ENCODE assay signal across 18 cellular contexts in genomic region chr6:100426689-100427338, GRCh38. TPM values are rescaled to one million over a fixed set of nuclear protein-coding genes. Genes with fewer than 3 reads are reported as not detected.
DNase-seq lines count a peak whose midpoint lies in the region; ATAC-seq and TF ChIP-seq lines count a peak whose summit lies in the region.
"Had no signal": no experiment of that assay in that cellular context is flagged by ENCODE, and none has a peak within 500 bp of the region (broad histone marks: within the 10 kb centered on the region; RNA-seq: fewer than 3 reads in every experiment).

No MANE protein-coding gene starts in this region.

- H2AFZ ChIP-seq in trophoblast cell (ENCODE audit: insufficient read depth, low read length, poor library complexity), result no peak overlapping the region

- H3K9ac ChIP-seq in trophoblast cell (ENCODE audit: low read length), result no peak overlapping the region
- H3K9ac ChIP-seq: SK-N-SH had no signal

- H3K79me1 ChIP-seq in trophoblast cell (ENCODE audit: low read length), result no peaks in the 10 kb centered on the region

- H4K12ac ChIP-seq in trophoblast cell (ENCODE audit: low read depth, low read length), result no peak overlapping the region

- intact Hi-C loops in psoas muscle (cut with DNase I) (no loop called here), spleen (cut with DNase I; ENCODE audit: low total_unique reads) (no loop called here)

- TF ChIP-seq CTCF in psoas muscle (IDR thresholded peaks at IDR 0.05) (no peak), spleen (IDR thresholded peaks at IDR 0.05 in 8 of 11, conservative IDR thresholded peaks at IDR 0.05 in 3 of 11) (no peak)

- no peak overlapping the region for H3K23ac ChIP-seq in trophoblast cell (ENCODE audit: low read length)

- H3K4me3 ChIP-seq in psoas muscle, result peak overlapping the region; percentile 33
- no peak overlapping the region for H3K4me3 ChIP-seq in spleen
- H3K4me3 ChIP-seq in trophoblast cell (ENCODE audit: low read depth, low read length), result no peak overlapping the region

- peak in 3 of 4 donors; percentile 42 to 67 (median 66) for ATAC-seq in psoas muscle
- ATAC-seq: Right ventricle myocardium inferior had no signal

- H2AK5ac ChIP-seq in trophoblast cell (ENCODE audit: low read length), result no peak overlapping the region

- H2BK120ac ChIP-seq in trophoblast cell (ENCODE audit: insufficient read depth, low read length, poor library complexity), result no peak overlapping the region

- no peak overlapping the region for H3K27ac ChIP-seq in psoas muscle
- no peak overlapping the region for H3K27ac ChIP-seq in spleen
- no peak overlapping the region for H3K27ac ChIP-seq in trophoblast cell (ENCODE audit: low read depth, low read length)

- H3K27me3 ChIP-seq in psoas muscle (ENCODE audit: insufficient read depth in 3 of 3, low read length in 2 of 3) (no peaks in the 10 kb centered on the region), spleen (replicated peaks in 1 of 7) (peaks cover 0 to 13% (median 0%) of the 10 kb centered on the region in 7 donors), trophoblast cell (ENCODE audit: insufficient read depth, low read length) (no peaks in the 10 kb centered on the region)

- no peak overlapping the region for H3K18ac ChIP-seq in trophoblast cell (ENCODE audit: low read length)

- no peak overlapping the region for H3K14ac ChIP-seq in trophoblast cell (ENCODE audit: low read length)

- TF ChIP-seq POLR2A in spleen (IDR thresholded peaks at IDR 0.05), result no peak

- no peaks in the 10 kb centered on the region for H3K36me3 ChIP-seq in psoas muscle (ENCODE audit: insufficient read depth in 1 of 2, low read depth in 1 of 2)
- H3K36me3 ChIP-seq in spleen, result no peaks in the 10 kb centered on the region
- no peaks in the 10 kb centered on the region for H3K36me3 ChIP-seq in trophoblast cell (ENCODE audit: control insufficient read depth in 1 of 2, insufficient read depth in 2 of 2, low read length in 2 of 2)

- no peak overlapping the region for H4K91ac ChIP-seq in trophoblast cell (ENCODE audit: low read depth, low read length)

- H4K8ac ChIP-seq in trophoblast cell (ENCODE audit: low read depth, low read length), result no peak overlapping the region

- no peak overlapping the region for H3K4ac ChIP-seq in trophoblast cell (ENCODE audit: low read depth, low read length)

- H2BK5ac ChIP-seq in trophoblast cell (ENCODE audit: low read depth, low read length, poor library complexity), result no peak overlapping the region

- no peaks in the 10 kb centered on the region for H3K79me2 ChIP-seq in trophoblast cell (ENCODE audit: control insufficient read depth, insufficient read depth, low read length, poor library complexity)

- no peaks in the 10 kb centered on the region for H3K9me3 ChIP-seq in psoas muscle
- no peaks in the 10 kb centered on the region for H3K9me3 ChIP-seq in spleen
- no peaks in the 10 kb centered on the region for H3K9me3 ChIP-seq in trophoblast cell (ENCODE audit: insufficient read depth, low read depth, low read length)
- H3K9me3 ChIP-seq: SK-N-SH had no signal

- 33 to 50% (median 35%) methylated on average over 10 of the region's 10 CpGs for WGBS in psoas muscle, 3 donors
- WGBS in spleen, 5 donors, result 83 to 87% (median 85%) methylated on average over 10 of the region's 10 CpGs
- no CpG with 5 or more reads among the region's 10 CpGs for WGBS in trophoblast cell (ENCODE audit: extremely low coverage, insufficient coverage, insufficient read length)

- no peak overlapping the region for H2BK12ac ChIP-seq in trophoblast cell (ENCODE audit: low read length)

- DNase-seq in GM04504 (ENCODE audit: low read depth), result peak; percentile 8
- peak; percentile 37 for DNase-seq in NCI-H524 treated with DMSO at 0.1 percent for 48 hours (lab: John Stamatoyannopoulos, UW)
- DNase-seq in astrocyte of the hippocampus (ENCODE audit: low read depth, low spot score), result peak; percentile 20
- no peak for DNase-seq in psoas muscle
- no peak for DNase-seq in spleen
- no peak for DNase-seq in NCI-H446 (lab: John Stamatoyannopoulos, UW)
- no peak for DNase-seq in trophoblast cell
- DNase-seq: Calu3; CD4-positive, alpha-beta T cell; DMS79 treated with DMSO at 0.1 percent for 48 hours; GDM1; H7; Karpas-422; NCI-H1436; NCI-H2107; NCI-H446 treated with DMSO at 0.1 percent for 48 hours; SK-N-SH had no signal

- no peak overlapping the region for H3K4me2 ChIP-seq in trophoblast cell (ENCODE audit: low read length)
- H3K4me2 ChIP-seq: SK-N-SH had no signal

- H3K4me1 ChIP-seq in psoas muscle (no peaks in the 10 kb centered on the region), spleen (no peaks in the 10 kb centered on the region), trophoblast cell (ENCODE audit: control insufficient read depth in 1 of 2, insufficient read depth in 2 of 2, low read length in 2 of 2) (no peaks in the 10 kb centered on the region)

RNA-seq across cellular contexts. Expression of gene SIM1, which starts 37.9 kb away (rescaled TPM):
- 10 to 100 TPM in 1 of 4 donors, 1 to 10 TPM in 2, under 1 TPM in 1; 0.60 to 14.4 (median 5.4) TPM for total RNA-seq in psoas muscle
- polyA plus RNA-seq in psoas muscle, result 10 to 100 TPM in 1 of 3 donors, 1 to 10 TPM in 1, under 1 TPM in 1; 0.76 to 11.2 (median 4.7) TPM
- not detected for total RNA-seq in spleen
- not detected for polyA plus RNA-seq in spleen
- polyA plus RNA-seq in trophoblast cell (2013), result not detected in 2 replicates
- total RNA-seq: Calu3; CD4-positive, alpha-beta T cell; Right ventricle myocardium inferior had no signal
- polyA plus RNA-seq: SK-N-SH had no signal

Comparison
In these comparisons a context has a peak if more than half of its experiments do, and no peak if none do; other contexts are left out.
1. DNase-seq: peak in GM04504 (single experiment), NCI-H524 treated with DMSO at 0.1 percent for 48 hours (single experiment) and astrocyte of the hippocampus (single experiment); none in psoas muscle (0 of 2), spleen (single experiment), NCI-H446 (0 of 2) and trophoblast cell (0 of 2).